In the genomic region with DNA sequence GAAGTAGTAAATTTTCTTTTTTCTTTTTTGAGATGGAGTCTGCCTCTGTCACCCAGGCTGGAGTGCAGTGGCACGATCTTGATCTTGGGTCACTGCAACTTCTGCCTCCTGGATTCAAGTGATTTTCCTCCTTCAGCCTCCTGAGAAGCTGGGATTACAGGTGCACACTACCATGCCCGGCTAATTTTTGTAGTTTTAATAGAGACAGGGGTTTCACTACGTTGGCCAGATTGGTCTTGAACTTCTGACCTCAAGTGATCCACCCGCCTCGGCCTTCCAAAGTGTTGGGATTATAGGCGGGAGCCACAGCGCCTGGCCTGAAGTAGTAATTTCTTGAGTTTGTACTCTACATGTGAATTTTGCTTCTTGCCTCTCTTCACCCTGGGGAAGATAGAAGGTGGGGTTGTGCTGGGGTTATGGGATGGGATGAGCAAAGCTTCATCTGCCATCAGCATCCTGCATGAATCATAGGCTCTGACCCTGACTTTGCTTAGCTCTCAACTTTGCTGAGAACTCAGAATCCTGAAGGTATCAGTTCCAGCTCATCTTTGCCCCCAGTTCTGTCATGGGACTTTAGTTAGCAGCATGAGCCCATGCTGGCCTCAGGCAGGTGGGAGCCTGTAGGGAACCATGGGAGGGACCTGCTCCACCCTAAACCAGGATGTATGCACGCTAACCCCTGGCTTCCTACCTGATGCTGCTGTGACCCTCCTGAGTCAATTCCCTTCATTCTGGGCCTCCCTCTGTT, we compare ENCODE assay signal across 20 cellular contexts. TPM values are rescaled to one million over a fixed set of nuclear protein-coding genes. Genes with fewer than 3 reads are reported as not detected.
DNase-seq lines count a peak whose midpoint lies in the region; ATAC-seq, FAIRE-seq and TF ChIP-seq lines count a peak whose summit lies in the region.
"Had no signal": no experiment of that assay in that cellular context is flagged by ENCODE, and none has a peak within 500 bp of the region (broad histone marks: within the 10 kb centered on the region; RNA-seq: fewer than 3 reads in every experiment).

No MANE protein-coding gene starts in this region.

- no peak overlapping the region for H3K4me3 ChIP-seq in endodermal cell (ENCODE audit: low read length)
- H3K4me3 ChIP-seq in gastroesophageal sphincter = no peak overlapping the region
- H3K4me3 ChIP-seq: A549, GM23338 had no signal

- TF ChIP-seq EP300 in gastroesophageal sphincter (IDR thresholded peaks at IDR 0.05) = no peak

- CTCF ChIA-PET in activated CD8-positive, alpha-beta memory T cell treated with anti-CD3 and anti-CD28 coated beads, Interleukin-2, amount 10 ng/mL, durations not matched to agents 7 days and 5 days (lab: Charles Lee) = no interaction called here

- no peak overlapping the region for H3K9ac ChIP-seq in endodermal cell (ENCODE audit: extremely low read depth, low read length, poor library complexity, severe bottlenecking)

- TF ChIP-seq POLR2A in gastroesophageal sphincter (IDR thresholded peaks at IDR 0.05) (no peak), GM12891 (IDR thresholded peaks at IDR 0.05; ENCODE audit: low read depth, low read length) (no peak)

- H3K36me3 ChIP-seq in endodermal cell (ENCODE audit: control insufficient read depth, insufficient read depth, low read length) = no peaks in the 10 kb centered on the region
- no peaks in the 10 kb centered on the region for H3K36me3 ChIP-seq in gastroesophageal sphincter

- H3K27ac ChIP-seq in endodermal cell (ENCODE audit: low read depth, low read length) = no peak overlapping the region
- no peak overlapping the region for H3K27ac ChIP-seq in gastroesophageal sphincter
- H3K27ac ChIP-seq: A549, C4-2B had no signal

- H3K9me3 ChIP-seq in endodermal cell (ENCODE audit: control insufficient read depth, low read length) (no peaks in the 10 kb centered on the region), gastroesophageal sphincter (no peaks in the 10 kb centered on the region)
- H3K9me3 ChIP-seq: A549, Caco-2 had no signal

- TF ChIP-seq CTCF in endodermal cell (conservative IDR thresholded peaks at IDR 0.05) (no peak), gastroesophageal sphincter (IDR thresholded peaks at IDR 0.05) (no peak), neural crest cell (conservative IDR thresholded peaks at IDR 0.05) (no peak)

- no peaks in the 10 kb centered on the region for H3K9me3 Mint-ChIP-seq in endodermal cell
- no peaks in the 10 kb centered on the region for H3K9me3 Mint-ChIP-seq in neural crest cell
- H3K9me3 Mint-ChIP-seq in activated T-cell treated with anti-CD3 and anti-CD28 coated beads, Interleukin-2, amount 50 U/mL, for 24 hours = no peaks in the 10 kb centered on the region
- no peaks in the 10 kb centered on the region for H3K9me3 Mint-ChIP-seq in activated CD8-positive, alpha-beta memory T cell treated with anti-CD3 and anti-CD28 coated beads, Interleukin-2, amount 10 ng/mL, durations not matched to agents 7 days and 5 days (ENCODE audit: low read depth)
- H3K9me3 Mint-ChIP-seq: CD4-positive, alpha-beta T cell; GM23338; IgD-negative memory B cell had no signal

- H3K36me3 Mint-ChIP-seq in endodermal cell (ENCODE audit: low read depth) (no peaks in the 10 kb centered on the region), neural crest cell (ENCODE audit: low read depth) (no peaks in the 10 kb centered on the region)
- H3K36me3 Mint-ChIP-seq in activated T-cell treated with anti-CD3 and anti-CD28 coated beads, Interleukin-2, amount 50 U/mL, for 24 hours (ENCODE audit: low read depth) = no peaks in the 10 kb centered on the region
- H3K36me3 Mint-ChIP-seq in activated CD8-positive, alpha-beta memory T cell treated with anti-CD3 and anti-CD28 coated beads, Interleukin-2, amount 10 ng/mL, durations not matched to agents 7 days and 5 days = no peaks in the 10 kb centered on the region

- H3K27me3 ChIP-seq in endodermal cell (ENCODE audit: control insufficient read depth, insufficient read depth, low read length, poor library complexity, severe bottlenecking) = peaks cover 11% of the 10 kb centered on the region
- H3K27me3 ChIP-seq in gastroesophageal sphincter = no peaks in the 10 kb centered on the region

- H3K4me3 Mint-ChIP-seq in endodermal cell = no peak overlapping the region
- H3K4me3 Mint-ChIP-seq in neural crest cell = no peak overlapping the region
- H3K4me3 Mint-ChIP-seq in activated T-cell treated with anti-CD3 and anti-CD28 coated beads, Interleukin-2, amount 50 U/mL, for 24 hours = no peak overlapping the region
- H3K4me3 Mint-ChIP-seq in activated CD8-positive, alpha-beta memory T cell treated with anti-CD3 and anti-CD28 coated beads, Interleukin-2, amount 10 ng/mL, durations not matched to agents 7 days and 5 days = no peak overlapping the region
- H3K4me3 Mint-ChIP-seq: CD4-positive, alpha-beta T cell; GM23338; IgD-negative memory B cell had no signal

- H3K4me1 Mint-ChIP-seq in endodermal cell (peaks cover 9% of the 10 kb centered on the region), neural crest cell (no peaks in the 10 kb centered on the region)
- no peaks in the 10 kb centered on the region for H3K4me1 Mint-ChIP-seq in activated T-cell treated with anti-CD3 and anti-CD28 coated beads, Interleukin-2, amount 50 U/mL, for 24 hours (ENCODE audit: low read depth)
- no peaks in the 10 kb centered on the region for H3K4me1 Mint-ChIP-seq in activated CD8-positive, alpha-beta memory T cell treated with anti-CD3 and anti-CD28 coated beads, Interleukin-2, amount 10 ng/mL, durations not matched to agents 7 days and 5 days
- H3K4me1 Mint-ChIP-seq: GM23338 had no signal

- H3K27ac Mint-ChIP-seq in endodermal cell = no peak overlapping the region
- peak overlapping the region; percentile 91 for H3K27ac Mint-ChIP-seq in neural crest cell (ENCODE audit: unreplicated experiment)
- H3K27ac Mint-ChIP-seq in activated T-cell treated with anti-CD3 and anti-CD28 coated beads, Interleukin-2, amount 50 U/mL, for 24 hours = no peak overlapping the region
- H3K27ac Mint-ChIP-seq in activated CD8-positive, alpha-beta memory T cell treated with anti-CD3 and anti-CD28 coated beads, Interleukin-2, amount 10 ng/mL, durations not matched to agents 7 days and 5 days = no peak overlapping the region
- H3K27ac Mint-ChIP-seq: CD4-positive, alpha-beta T cell; GM23338; IgD-negative memory B cell had no signal

- 79 to 81% methylated on average over 4 to 8 of the region's 8 CpGs for WGBS in endodermal cell (ENCODE audit: insufficient coverage in 1 of 2, insufficient read length in 1 of 2), 2 experiments
- WGBS in gastroesophageal sphincter (ENCODE audit: low coverage in 1 of 2), 2 donors = 84 to 88% methylated on average over 1 to 6 of the region's 8 CpGs

- ATAC-seq in gastroesophageal sphincter (peak; percentile 65), HG03139 (IDR thresholded peaks at IDR 0.05; ENCODE audit: unreplicated experiment) (no peak)
- ATAC-seq in activated CD8-positive, alpha-beta memory T cell treated with anti-CD3 and anti-CD28 coated beads, Interleukin-2, amount 10 ng/mL, durations not matched to agents 7 days and 5 days = no peak
- ATAC-seq: GM23338 had no signal

- H3K4me1 ChIP-seq in endodermal cell (ENCODE audit: control insufficient read depth, insufficient read depth, low read length) (no peaks in the 10 kb centered on the region), gastroesophageal sphincter (peaks cover 0 to 9% (median 0%) of the 10 kb centered on the region in 3 donors)
- H3K4me1 ChIP-seq: A549, Caco-2 had no signal

- peak; percentile 4 for DNase-seq in endodermal cell
- no peak for DNase-seq in neural crest cell (ENCODE audit: low read depth, low spot score)
- no peak for DNase-seq in GM12891 (ENCODE audit: insufficient read length, low spot score)
- DNase-seq in activated T-cell treated with anti-CD3 and anti-CD28 coated beads, Interleukin-2, amount 50 U/mL, for 24 hours = no peak
- no peak for DNase-seq in activated CD8-positive, alpha-beta memory T cell treated with anti-CD3 and anti-CD28 coated beads, Interleukin-2, amount 10 ng/mL, durations not matched to agents 7 days and 5 days
- DNase-seq: AML-193; Caco-2; CD4-positive, alpha-beta T cell; GDM1; HCEC 1CT had no signal

- no peak for FAIRE-seq in GM12891 (lab: Jason Lieb, UNC)
- FAIRE-seq: A549, D721Med, H54, HepG2 had no signal

- H3K27me3 Mint-ChIP-seq in endodermal cell (ENCODE audit: insufficient read depth) = peaks cover 25% of the 10 kb centered on the region
- H3K27me3 Mint-ChIP-seq in neural crest cell (ENCODE audit: low read depth) = peaks cover 4% of the 10 kb centered on the region
- H3K27me3 Mint-ChIP-seq in activated T-cell treated with anti-CD3 and anti-CD28 coated beads, Interleukin-2, amount 50 U/mL, for 24 hours = peaks cover 10% of the 10 kb centered on the region
- peaks cover 2% of the 10 kb centered on the region for H3K27me3 Mint-ChIP-seq in activated CD8-positive, alpha-beta memory T cell treated with anti-CD3 and anti-CD28 coated beads, Interleukin-2, amount 10 ng/mL, durations not matched to agents 7 days and 5 days

TF ChIP-seq in GM12891, 5 proteins besides CTCF, POLR2A, EP300 and RAD21:
- no peak for TF ChIP-seq SPI1 (IDR thresholded peaks at IDR 0.05; ENCODE audit: low read depth, low read length)
- TF ChIP-seq POU2F2 (IDR thresholded peaks at IDR 0.05; ENCODE audit: low read depth, low read length) = no peak
- no peak for TF ChIP-seq POLR2AphosphoS5 (IDR thresholded peaks at IDR 0.05; ENCODE audit: low read depth, low read length)
- no peak for TF ChIP-seq TAF1 (IDR thresholded peaks at IDR 0.05; ENCODE audit: low read depth, low read length)
- TF ChIP-seq PAX5 (IDR thresholded peaks at IDR 0.05; ENCODE audit: insufficient read depth, low read length, severe bottlenecking) = no peak

RNA-seq across cellular contexts. Expression of gene CCL21, which starts 9.3 kb away (rescaled TPM):
- total RNA-seq in endodermal cell = not detected
- not detected for polyA plus RNA-seq in endodermal cell (2013, experiment 1 of 2)
- polyA plus RNA-seq in endodermal cell (2013, experiment 2 of 2) = not detected
- total RNA-seq in gastroesophageal sphincter = 100 to 1,000 TPM in 2 of 4 donors, 10 to 100 TPM in 1, 1 to 10 TPM in 1; 6.5 to 207 (median 110) TPM
- not detected in 2 replicates for total RNA-seq in neural crest cell
- polyA plus RNA-seq in GM12891 (2012; ENCODE audit: low read depth, missing spikeins) = not detected
- not detected for total RNA-seq in activated CD8-positive, alpha-beta memory T cell treated with anti-CD3 and anti-CD28 coated beads, Interleukin-2, amount 10 ng/mL, durations not matched to agents 7 days and 5 days
- total RNA-seq: Caco-2; CD4-positive, alpha-beta T cell; GM23338; HepG2 had no signal
- polyA plus RNA-seq: A549, BJ, GM23338, HepG2, IgD-negative memory B cell had no signal

RNA-seq across cellular contexts. Expression of gene CCL19, which starts 28.1 kb away (rescaled TPM):
- not detected for total RNA-seq in endodermal cell
- polyA plus RNA-seq in endodermal cell (2013, experiment 1 of 2) = not detected
- not detected for polyA plus RNA-seq in endodermal cell (2013, experiment 2 of 2)
- 1 to 10 TPM in 1 of 4 donors, not detected in 3; 1.2 TPM for total RNA-seq in gastroesophageal sphincter
- total RNA-seq in neural crest cell = not detected in 2 replicates
- 0.24 TPM for polyA plus RNA-seq in GM12891 (2012; ENCODE audit: low read depth, missing spikeins)
- not detected for total RNA-seq in activated CD8-positive, alpha-beta memory T cell treated with anti-CD3 and anti-CD28 coated beads, Interleukin-2, amount 10 ng/mL, durations not matched to agents 7 days and 5 days
- total RNA-seq: Caco-2; CD4-positive, alpha-beta T cell; GM23338; HepG2 had no signal
- polyA plus RNA-seq: A549, BJ, GM23338, HepG2, IgD-negative memory B cell had no signal

RNA-seq across cellular contexts. Expression of gene CCL27, which starts 56.7 kb away (rescaled TPM):
- not detected for total RNA-seq in endodermal cell
- polyA plus RNA-seq in endodermal cell (2013, experiment 1 of 2) = 0.53 TPM
- polyA plus RNA-seq in endodermal cell (2013, experiment 2 of 2) = not detected
- not detected for total RNA-seq in gastroesophageal sphincter
- total RNA-seq in neural crest cell = 0.86 TPM in 1 of 2 replicates, not detected in the other
- polyA plus RNA-seq in GM12891 (2012; ENCODE audit: low read depth, missing spikeins) = not detected
- total RNA-seq in activated CD8-positive, alpha-beta memory T cell treated with anti-CD3 and anti-CD28 coated beads, Interleukin-2, amount 10 ng/mL, durations not matched to agents 7 days and 5 days = not detected
- total RNA-seq: Caco-2; CD4-positive, alpha-beta T cell; GM23338; HepG2 had no signal
- polyA plus RNA-seq: GM23338, HepG2, IgD-negative memory B cell had no signal
